18 cellular contexts compared by ENCODE assay signal in the genomic region with DNA sequence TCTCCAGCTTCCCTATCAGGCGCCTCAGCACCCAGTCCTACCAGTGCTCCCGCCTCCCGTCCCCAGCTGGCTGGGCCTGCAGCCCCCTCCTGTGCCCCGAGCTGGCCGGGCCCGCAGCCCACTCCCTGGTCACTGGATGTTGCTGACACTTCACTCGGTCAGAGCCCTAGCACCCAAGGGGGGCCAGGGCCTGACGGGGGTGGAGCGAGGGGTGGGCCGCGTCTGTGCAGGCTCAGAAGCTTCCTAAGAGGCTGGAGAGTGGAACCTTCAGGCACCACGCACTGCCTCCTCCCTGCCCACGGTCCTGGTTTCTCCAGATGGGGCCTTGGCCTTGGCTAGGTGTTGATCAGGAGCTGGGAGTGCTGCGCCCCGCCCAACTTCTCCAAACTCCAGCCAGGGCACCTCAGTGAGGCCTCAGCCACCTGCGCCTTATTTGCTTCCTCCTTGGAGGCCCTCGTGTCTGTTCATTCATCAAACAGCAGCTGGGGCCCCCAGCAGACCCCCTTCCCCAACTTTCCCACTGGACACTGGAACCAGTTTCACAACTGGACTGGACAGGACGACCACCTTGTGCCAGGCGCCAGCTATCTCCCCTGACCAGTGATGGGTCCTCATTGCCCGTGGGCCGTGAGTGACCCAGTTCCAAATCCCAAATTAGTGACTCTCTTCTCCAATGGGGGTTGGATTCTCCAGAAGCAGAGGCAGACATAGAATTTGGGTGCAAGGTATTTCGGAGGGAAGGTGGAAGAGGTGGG. TPM values are rescaled to one million over a fixed set of nuclear protein-coding genes. Genes with fewer than 3 reads are reported as not detected.
DNase-seq lines count a peak whose midpoint lies in the region; ATAC-seq and TF ChIP-seq lines count a peak whose summit lies in the region.
"Had no signal": no experiment of that assay in that cellular context is flagged by ENCODE, and none has a peak within 500 bp of the region (broad histone marks: within the 10 kb centered on the region; RNA-seq: fewer than 3 reads in every experiment).

No MANE protein-coding gene starts in this region.

- TF ChIP-seq POLR2A in right lobe of liver (IDR thresholded peaks at IDR 0.05) (no peak), transverse colon (IDR thresholded peaks at IDR 0.05) (no peak)

- H3K27ac ChIP-seq in heart right ventricle = no peak overlapping the region
- H3K27ac ChIP-seq in right lobe of liver = no peak overlapping the region
- H3K27ac ChIP-seq in transverse colon = peak overlapping the region in 3 of 4 donors; percentile 89 to 92 (median 90)

- 92 to 93% methylated on average over 22 of the region's 22 CpGs for WGBS in heart right ventricle, 2 donors
- WGBS in right lobe of liver (ENCODE audit: insufficient coverage, low coverage, low lambda C conversion rate, missing lambda C conversion rate) = 85% methylated on average over 6 of the region's 22 CpGs
- 86% methylated on average over 21 of the region's 22 CpGs; no CpG with 5 or more reads in 1 of the 2 donors for WGBS in transverse colon (ENCODE audit: low coverage in 1 of 2), 2 donors

- H3K9me3 ChIP-seq in heart right ventricle = no peaks in the 10 kb centered on the region
- no peaks in the 10 kb centered on the region for H3K9me3 ChIP-seq in right lobe of liver
- H3K9me3 ChIP-seq in transverse colon = no peaks in the 10 kb centered on the region

- in situ Hi-C loops in transverse colon (cut with MboI; ENCODE audit: low pct_ligation_motif_present in 1 of 4, low pct_unique_long_range_greater_than_20kb in 1 of 4, low sequenced_read_pairs in 3 of 4) = no loop called here

- H3K36me3 ChIP-seq in heart right ventricle (peaks cover 0 to 35% (median 7%) of the 10 kb centered on the region in 9 donors), right lobe of liver (peaks cover 0 to 6% (median 0%) of the 10 kb centered on the region in 4 donors), transverse colon (no peaks in the 10 kb centered on the region)

- H3K4me3 ChIP-seq in heart right ventricle (no peak overlapping the region), right lobe of liver (no peak overlapping the region), transverse colon (no peak overlapping the region)

- TF ChIP-seq EP300 in transverse colon (IDR thresholded peaks at IDR 0.05; ENCODE audit: low read depth) = no peak

- intact Hi-C loops in Right ventricle myocardium superior (cut with DNase I) (no loop called here), heart right ventricle (cut with DNase I) (loop anchor here in 1 of 10 donors (5.0 kb wide), 1 partner anchor 239 kb away; no protein-coding TSS in a partner anchor), right lobe of liver (cut with DNase I) (no loop called here), transverse colon (cut with DNase I; ENCODE audit: low total_unique reads) (no loop called here)

- DNase-seq in Right ventricle myocardium superior (peak; percentile 26), heart right ventricle (no peak), right lobe of liver (peak in 2 of 3 donors; percentile 42 to 43), transverse colon (peak; percentile 13), GM19238 (ENCODE audit: insufficient read length, low spot score) (no peak)
- DNase-seq: activated CD4-positive, alpha-beta T cell treated with anti-CD3 and anti-CD28 coated beads, Interleukin-2, amount 50 U/mL, for 4 hours; activated T-cell treated with anti-CD3 and anti-CD28 coated beads, Interleukin-2, amount 50 U/mL, for 4 hours; amniotic stem cell; central memory CD4-positive, alpha-beta T cell; DMS79 treated with DMSO at 0.1 percent for 48 hours; effector CD8-positive, alpha-beta T cell; glutamatergic neuron; mammary epithelial cell; NCI-H187 treated with DMSO at 0.1 percent for 48 hours; RPMI8226 had no signal

- ATAC-seq in Right ventricle myocardium superior (ENCODE audit: poor library complexity) (no peak), heart right ventricle (no peak), right lobe of liver (no peak), GM21723 (IDR thresholded peaks at IDR 0.05; ENCODE audit: unreplicated experiment) (no peak)
- ATAC-seq: activated T-cell treated with anti-CD3 and anti-CD28 coated beads, Interleukin-2, amount 50 U/mL, for 4 hours; naive thymus-derived CD8-positive, alpha-beta T cell had no signal

- H3K4me1 ChIP-seq in heart right ventricle = peaks cover 0 to 12% (median 8%) of the 10 kb centered on the region in 9 donors
- H3K4me1 ChIP-seq in right lobe of liver = peaks cover 0 to 9% (median 3%) of the 10 kb centered on the region in 4 donors
- peaks cover 15 to 43% (median 23%) of the 10 kb centered on the region in 4 donors for H3K4me1 ChIP-seq in transverse colon

- TF ChIP-seq CTCF in heart right ventricle (IDR thresholded peaks at IDR 0.05) (no peak), right lobe of liver (IDR thresholded peaks at IDR 0.05) (no peak), transverse colon (IDR thresholded peaks at IDR 0.05) (no peak)

- no peaks in the 10 kb centered on the region for H3K27me3 ChIP-seq in heart right ventricle
- H3K27me3 ChIP-seq in right lobe of liver = no peaks in the 10 kb centered on the region
- H3K27me3 ChIP-seq in transverse colon = no peaks in the 10 kb centered on the region

RNA-seq across cellular contexts. Expression of gene CAPN10, which starts 16.7 kb away (rescaled TPM):
- total RNA-seq in Right ventricle myocardium superior (49.7 TPM), heart right ventricle (10 to 100 TPM; 16.8 to 73.8 (median 21.0) TPM), right lobe of liver (10 to 100 TPM in 2 of 6 experiments, 1 to 10 TPM in 4; 7.2 to 13.8 (median 9.1) TPM), transverse colon (100 to 1,000 TPM in 1 of 4 donors, 10 to 100 TPM in 3; 41.9 to 118 (median 48.7) TPM)
- polyA plus RNA-seq in heart right ventricle = 10 to 100 TPM; 19.1 to 89.5 TPM

RNA-seq across cellular contexts. Expression of gene GPR35, which starts 22.0 kb away (rescaled TPM):
- total RNA-seq in Right ventricle myocardium superior (2.0 TPM), heart right ventricle (1 to 10 TPM in 4 of 10 donors, under 1 TPM in 6; 0.40 to 2.1 (median 0.86) TPM), right lobe of liver (1 to 10 TPM in 2 of 6 experiments, under 1 TPM in 4; 0.11 to 1.2 (median 0.72) TPM), transverse colon (100 to 1,000 TPM in 3 of 4 donors, 10 to 100 TPM in 1; 91.1 to 244 (median 136) TPM)
- 1 to 10 TPM; 1.4 to 5.2 TPM for polyA plus RNA-seq in heart right ventricle
- total RNA-seq: H1 had no signal

RNA-seq across cellular contexts. Expression of gene RNPEPL1, which starts 35.0 kb away (rescaled TPM):
- 89.5 TPM for total RNA-seq in Right ventricle myocardium superior
- total RNA-seq in heart right ventricle = 100 to 1,000 TPM in 2 of 10 donors, 10 to 100 TPM in 8; 62.8 to 116 (median 73.3) TPM
- polyA plus RNA-seq in heart right ventricle = 100 to 1,000 TPM in 1 of 2 donors, 10 to 100 TPM in 1; 76.7 to 247 TPM
- 100 to 1,000 TPM in 1 of 6 experiments, 10 to 100 TPM in 5; 24.7 to 105 (median 31.0) TPM for total RNA-seq in right lobe of liver
- total RNA-seq in transverse colon = 100 to 1,000 TPM; 118 to 208 (median 151) TPM

RNA-seq across cellular contexts. Expression of gene DUSP28, which starts 43.1 kb away (rescaled TPM):
- total RNA-seq in Right ventricle myocardium superior = 11.5 TPM
- 10 to 100 TPM; 10.6 to 22.1 (median 15.4) TPM for total RNA-seq in heart right ventricle
- 1 to 10 TPM; 4.7 to 7.3 TPM for polyA plus RNA-seq in heart right ventricle
- 1 to 10 TPM; 1.3 to 3.5 (median 2.1) TPM for total RNA-seq in right lobe of liver
- 10 to 100 TPM in 1 of 4 donors, 1 to 10 TPM in 3; 3.4 to 10.8 (median 6.2) TPM for total RNA-seq in transverse colon

RNA-seq across cellular contexts. Expression of gene ANKMY1, which starts 45.5 kb away (rescaled TPM):
- total RNA-seq in Right ventricle myocardium superior = 5.6 TPM
- total RNA-seq in heart right ventricle = 1 to 10 TPM; 3.8 to 7.8 (median 5.3) TPM
- polyA plus RNA-seq in heart right ventricle = 10 to 100 TPM in 1 of 2 donors, 1 to 10 TPM in 1; 1.9 to 15.6 TPM
- 10 to 100 TPM in 1 of 6 experiments, 1 to 10 TPM in 5; 6.6 to 11.0 (median 9.0) TPM for total RNA-seq in right lobe of liver
- total RNA-seq in transverse colon = 10 to 100 TPM; 15.1 to 64.0 (median 27.5) TPM

Comparison
In these comparisons a context has a peak if more than half of its experiments do, and no peak if none do; other contexts are left out.
1. DNase-seq: peak in Right ventricle myocardium superior (single experiment), right lobe of liver (2 of 3) and transverse colon (single experiment); none in heart right ventricle (0 of 2) and GM19238 (single experiment).
2. H3K27ac ChIP-seq: peak in transverse colon (3 of 4); none in heart right ventricle (0 of 10) and right lobe of liver (0 of 3).
3. RNA of gene GPR35, which starts 22.0 kb away (total RNA-seq): 91.1 to 244 TPM in transverse colon; 2.0 TPM in Right ventricle myocardium superior (single experiment), 0.40 to 2.1 TPM in heart right ventricle and 0.11 to 1.2 TPM in right lobe of liver; every median in the first group is over 10 times any median in the second.